ENCODE assay signal across 35 cellular contexts in genomic region chrY:21601524-21601923, GRCh38.
"Had no signal": no experiment of that assay in that cellular context is flagged by ENCODE, and none has a peak within 500 bp of the region (broad histone marks: within the 10 kb centered on the region; RNA-seq: fewer than 3 reads in every experiment).

No MANE protein-coding gene starts in this region.

- H3K9me3 ChIP-seq: MG63 had no signal

- H3K4me3 ChIP-seq: MG63 had no signal

- H3K27me3 ChIP-seq: MG63 had no signal

- DNase-seq: Karpas-422, Kasumi-1, KBM-7, KG1, MG63, MM.1S, MV-4-11, NCI-H1048, NCI-H1092, NCI-H1092 treated with DMSO at 0.1 percent for 48 hours, NCI-H1105, NCI-H1105 treated with DMSO at 0.1 percent for 48 hours, NCI-H1417, NCI-H1417 treated with DMSO at 0.1 percent for 48 hours, NCI-H1436, NCI-H1436 treated with DMSO at 0.1 percent for 48 hours, NCI-H146, NCI-H1694, NCI-H1694 treated with DMSO at 0.1 percent for 48 hours, NCI-H187, NCI-H187 treated with DMSO at 0.1 percent for 48 hours, NCI-H1930, NCI-H2029, NCI-H2029 treated with DMSO at 0.1 percent for 48 hours, NCI-H2081, NCI-H2081 treated with DMSO at 0.1 percent for 48 hours, NCI-H2107, NCI-H2171, NCI-H2171 treated with DMSO at 0.1 percent for 48 hours, NCI-H2227 treated with DMSO at 0.1 percent for 48 hours, NCI-H226, NCI-H345, NCI-H446, NCI-H446 treated with DMSO at 0.1 percent for 48 hours had no signal

- H3K27ac ChIP-seq: KMS-11 had no signal

- H3K36me3 ChIP-seq: MG63 had no signal
